In genomic region chrX:19332983-19333382, GRCh38 we compare ENCODE assay signal across 14 cellular contexts. TPM values are rescaled to one million over a fixed set of nuclear protein-coding genes. Genes with fewer than 3 reads are reported as not detected.
DNase-seq lines count a peak whose midpoint lies in the region; ATAC-seq and TF ChIP-seq lines count a peak whose summit lies in the region.
"Had no signal": no experiment of that assay in that cellular context is flagged by ENCODE, and none has a peak within 500 bp of the region (broad histone marks: within the 10 kb centered on the region; RNA-seq: fewer than 3 reads in every experiment).

No MANE protein-coding gene starts in this region.

- H3K27ac ChIP-seq in ovary, result no peak overlapping the region
- H3K27ac ChIP-seq: KMS-11, tibial artery had no signal

- no peak for TF ChIP-seq POLR2A in ovary (IDR thresholded peaks at IDR 0.05)

- H3K27me3 ChIP-seq in ovary, result no peaks in the 10 kb centered on the region
- H3K27me3 ChIP-seq: tibial artery had no signal

- 31 to 45% (median 35%) methylated on average over 5 of the region's 5 CpGs for WGBS in ovary, 3 donors

- intact Hi-C loops in ovary (cut with DNase I), result loop anchor here in 3 of 4 donors (5.0 to 10.0 kb wide), 3 partner anchors 938 to 948 kb away; no protein-coding TSS in a partner anchor

- DNase-seq in GM04504 (ENCODE audit: low read depth) (peak; percentile 8), NCI-H2227 (lab: John Stamatoyannopoulos, UW; ENCODE audit: unreplicated experiment) (peak; percentile 9), fibroblast of gingiva (ENCODE audit: low read depth) (peak; percentile 4), ovary (peak in 3 of 5 donors; percentile 22 to 53 (median 22)), SIG-M5 (lab: John Stamatoyannopoulos, UW) (no peak), mesenteric fat pad (ENCODE audit: low spot score) (no peak)
- DNase-seq: activated CD8-positive, alpha-beta memory T cell treated with anti-CD3 and anti-CD28 coated beads, Interleukin-2, amount 50 U/mL, for 4 hours; amniotic stem cell; DMS153; kidney; T-helper 9 cell had no signal

- no peak overlapping the region for H3K4me3 ChIP-seq in ovary
- H3K4me3 ChIP-seq: tibial artery had no signal

- no peaks in the 10 kb centered on the region for H3K9me3 ChIP-seq in ovary

- TF ChIP-seq CTCF in ovary (IDR thresholded peaks at IDR 0.05), result no peak

- ATAC-seq in GM21367 (IDR thresholded peaks at IDR 0.05; ENCODE audit: unreplicated experiment), result no peak

- no peaks in the 10 kb centered on the region for H3K4me1 ChIP-seq in ovary (ENCODE audit: insufficient read depth)
- H3K4me1 ChIP-seq: tibial artery had no signal

- H3K36me3 ChIP-seq in ovary, result no peaks in the 10 kb centered on the region
- H3K36me3 ChIP-seq: tibial artery had no signal

- TF ChIP-seq EP300 in ovary (IDR thresholded peaks at IDR 0.05), result no peak

RNA-seq across cellular contexts. Expression of gene PDHA1, which starts 10.7 kb away (rescaled TPM):
- total RNA-seq in ovary, result 100 to 1,000 TPM in 2 of 7 donors, 10 to 100 TPM in 5; 24.3 to 120 (median 91.1) TPM
- 100 to 1,000 TPM in 1 of 2 donors, 10 to 100 TPM in 1; 63.5 to 141 TPM for polyA plus RNA-seq in ovary
- total RNA-seq in mesenteric fat pad, result 177 TPM

Comparison
In these comparisons a context has a peak if more than half of its experiments do, and no peak if none do; other contexts are left out.
1. DNase-seq: peak in GM04504 (single experiment), NCI-H2227 (single experiment), fibroblast of gingiva (single experiment) and ovary (3 of 5); none in SIG-M5 (single experiment) and mesenteric fat pad (single experiment).